9 cellular contexts compared by ENCODE assay signal in genomic region chr7:43834463-43835251, GRCh38. TPM values are rescaled to one million over a fixed set of nuclear protein-coding genes. Genes with fewer than 3 reads are reported as not detected.
DNase-seq lines count a peak whose midpoint lies in the region; ATAC-seq, FAIRE-seq and TF ChIP-seq lines count a peak whose summit lies in the region.
"Had no signal": no experiment of that assay in that cellular context is flagged by ENCODE, and none has a peak within 500 bp of the region (broad histone marks: within the 10 kb centered on the region; RNA-seq: fewer than 3 reads in every experiment).

No MANE protein-coding gene starts in this region.

- FAIRE-seq in GM18507 (lab: Jason Lieb, UNC): peak; percentile 87

- H3K4me1 ChIP-seq in breast epithelium (no peaks in the 10 kb centered on the region), skeletal muscle satellite cell (ENCODE audit: control insufficient read depth, insufficient read depth, low read length) (no peaks in the 10 kb centered on the region), aorta (ENCODE audit: control insufficient read depth in 1 of 2, insufficient read depth in 2 of 2, low read length in 2 of 2) (no peaks in the 10 kb centered on the region)
- H3K4me1 ChIP-seq: SJSA1 had no signal

- H3K9ac ChIP-seq in skeletal muscle satellite cell (ENCODE audit: low read depth, low read length): no peak overlapping the region

- H3K27ac ChIP-seq in breast epithelium (no peak overlapping the region), RWPE1 (no peak overlapping the region), aorta (ENCODE audit: low read depth in 1 of 2, low read length in 2 of 2) (no peak overlapping the region)
- H3K27ac ChIP-seq: SJSA1 had no signal

- H3K4me3 ChIP-seq in breast epithelium (peak overlapping the region in 2 of 3 donors; percentile 22 to 52), skeletal muscle satellite cell (ENCODE audit: low read length) (peak overlapping the region; percentile 27), aorta (ENCODE audit: low read length in 2 of 2) (no peak overlapping the region)
- H3K4me3 ChIP-seq: SJSA1 had no signal

- CTCF ChIA-PET in RWPE1 (lab: Yijun Ruan, JAX): interaction anchor here (0.6 to 1.6 kb wide), 3 partner anchors 14 to 252 kb away, joined by 3 to 4 read pairs (median 4); partner anchors contain the start of gene STK17A

- H3K36me3 ChIP-seq in breast epithelium: no peaks in the 10 kb centered on the region
- H3K36me3 ChIP-seq in skeletal muscle satellite cell (ENCODE audit: insufficient read depth, low read length): no peaks in the 10 kb centered on the region
- no peaks in the 10 kb centered on the region for H3K36me3 ChIP-seq in aorta (ENCODE audit: control insufficient read depth in 1 of 2, insufficient read depth in 2 of 2, low read length in 1 of 2)
- H3K36me3 ChIP-seq: SJSA1 had no signal

- no peak for DNase-seq in GM18507 (ENCODE audit: extremely low spot score, insufficient read length, low read depth)
- peak; percentile 30 for DNase-seq in SHP77 treated with DMSO at 0.1 percent for 48 hours (lab: John Stamatoyannopoulos, UW)
- DNase-seq in breast epithelium (ENCODE audit: low spot score in 2 of 2): no peak
- no peak for DNase-seq in RWPE1 (ENCODE audit: low spot score)
- no peak for DNase-seq in aorta

- no peak for TF ChIP-seq POLR2A in breast epithelium (IDR thresholded peaks at IDR 0.05)

- POLR2A ChIA-PET in RWPE1 (lab: Yijun Ruan, JAX; ENCODE audit: low non-redundant PET): no interaction called here

- 78% methylated on average over 8 of the region's 8 CpGs for WGBS in aorta, 2 donors

- H3K9me3 ChIP-seq in breast epithelium (peaks cover 9 to 10% of the 10 kb centered on the region in 2 donors), skeletal muscle satellite cell (replicated peaks; ENCODE audit: low read length) (no peaks in the 10 kb centered on the region), aorta (ENCODE audit: control insufficient read depth, low read length) (no peaks in the 10 kb centered on the region)
- H3K9me3 ChIP-seq: SJSA1 had no signal

- intact Hi-C loops in breast epithelium (cut with DNase I; ENCODE audit: low total_unique reads): no loop called here
- intact Hi-C loops in aorta (cut with DNase I): loop anchor here (5.0 to 10.0 kb wide), 2 partner anchors 100 to 252 kb away; partner anchors contain the start of gene STK17A (in 1 of the 2)

- H3K4me2 ChIP-seq in skeletal muscle satellite cell (ENCODE audit: low read length): peak overlapping the region; percentile 59

- H3K27me3 ChIP-seq in breast epithelium (no peaks in the 10 kb centered on the region), skeletal muscle satellite cell (ENCODE audit: control insufficient read depth, insufficient read depth, low read length) (peaks cover 3% of the 10 kb centered on the region), aorta (ENCODE audit: control insufficient read depth in 1 of 2, insufficient read depth in 2 of 2, low read length in 1 of 2) (no peaks in the 10 kb centered on the region)
- H3K27me3 ChIP-seq: SJSA1 had no signal

- peak; percentile 40 for ATAC-seq in HG02885 (IDR thresholded peaks at IDR 0.05; ENCODE audit: poor library complexity, unreplicated experiment)
- no peak for ATAC-seq in HG02588 (IDR thresholded peaks at IDR 0.05; ENCODE audit: unreplicated experiment)
- ATAC-seq in aorta (ENCODE audit: low FRiP score): no peak

- TF ChIP-seq CTCF in breast epithelium (IDR thresholded peaks at IDR 0.05) (no peak), RWPE1 (conservative IDR thresholded peaks at IDR 0.05; ENCODE audit: low read depth) (no peak)

RNA-seq across cellular contexts. Expression of gene MRPS24, which starts 34.7 kb away (rescaled TPM):
- total RNA-seq in breast epithelium (10 to 100 TPM; 75.4 to 86.1 (median 81.0) TPM), aorta (10 to 100 TPM; 53.6 to 55.4 TPM)
- 91.1 and 153 TPM in 2 replicates for total RNA-seq in skeletal muscle satellite cell (2012; rRNA removed)
- 100 to 1,000 TPM; 112 TPM for polyA plus RNA-seq in aorta

Comparison
In these comparisons a context has a peak if more than half of its experiments do, and no peak if none do; other contexts are left out.
1. H3K4me3 ChIP-seq: peak in breast epithelium (2 of 3) and skeletal muscle satellite cell (single experiment); none in aorta (0 of 2).